ENCODE assay signal across 8 cellular contexts in genomic region chr21:27688773-27689172, GRCh38.
"Had no signal": no experiment of that assay in that cellular context is flagged by ENCODE, and none has a peak within 500 bp of the region (broad histone marks: within the 10 kb centered on the region; RNA-seq: fewer than 3 reads in every experiment).

No MANE protein-coding gene starts in this region.

- FAIRE-seq: HTR-8/SVneo, K562 had no signal

- H3K4me3 ChIP-seq: GM23248, HAP-1, K562 had no signal

- H3K27ac ChIP-seq: GM23248 had no signal

- H3K9me3 ChIP-seq: HAP-1 had no signal

- H3K36me3 ChIP-seq: HAP-1 had no signal

- ATAC-seq: K562 had no signal

- H3K4me1 ChIP-seq: HAP-1 had no signal

- DNase-seq: GM23248, GOT3, H7, IMR-90, KG1 had no signal
